Comparison of ENCODE assay signal across 1 cellular context in the genomic region with DNA sequence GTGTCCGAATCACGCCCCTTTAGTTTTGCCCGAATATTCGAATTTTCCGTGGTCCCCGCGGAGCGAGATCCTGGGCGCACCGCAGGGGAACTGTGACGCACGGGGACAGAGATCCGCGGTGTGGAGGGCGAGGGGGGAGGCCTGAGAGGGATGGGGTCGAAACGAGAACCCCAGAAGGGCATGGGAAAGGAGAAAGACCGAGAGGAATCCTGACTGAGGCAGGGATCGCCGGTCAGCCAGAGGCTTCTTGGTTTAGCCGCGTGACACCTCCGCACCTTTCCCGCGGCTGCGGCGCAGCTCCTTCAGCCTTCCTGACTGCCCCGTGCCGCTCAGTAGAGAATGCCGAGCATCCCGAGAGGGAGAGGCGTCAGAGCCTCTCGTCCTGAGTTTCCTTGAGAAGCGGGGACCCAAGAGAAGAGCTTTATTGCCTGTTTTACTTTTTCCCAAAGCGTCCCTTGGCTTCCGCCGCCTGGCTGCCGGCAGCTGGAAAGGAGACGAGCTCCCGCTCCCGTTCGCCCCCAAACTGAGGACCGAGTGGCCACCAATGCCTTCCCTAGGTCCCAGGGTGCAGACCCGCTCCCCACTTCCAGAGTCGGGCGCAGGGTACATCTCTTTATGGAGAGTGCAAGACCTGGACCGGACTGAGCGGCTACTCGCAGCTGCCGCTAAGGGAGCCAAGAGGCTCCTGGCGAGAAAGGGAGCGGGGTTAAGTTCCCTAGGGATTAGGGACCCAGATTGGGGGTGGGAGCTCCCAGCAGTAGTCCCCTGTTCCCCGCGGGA.
TF ChIP-seq lines count a peak whose summit lies in the region.

No MANE protein-coding gene starts in this region.

TF ChIP-seq in H1, 55 proteins besides CTCF, POLR2A, EP300 and RAD21:
- TF ChIP-seq MAX (IDR thresholded peaks at IDR 0.05) (peak; percentile 55), TBP (IDR thresholded peaks at IDR 0.05; ENCODE audit: low read depth, low read length) (no peak), TCF12 (IDR thresholded peaks at IDR 0.05; ENCODE audit: low read depth, low read length) (no peak), SUZ12 (IDR thresholded peaks at IDR 0.05; ENCODE audit: low read length) (peak; percentile 73), ATF2 (IDR thresholded peaks at IDR 0.05; ENCODE audit: low read length) (no peak), CBX8 (IDR thresholded peaks at IDR 0.05; ENCODE audit: borderline replicate concordance, low read depth, low read length) (no peak), JUND (IDR thresholded peaks at IDR 0.05; ENCODE audit: low read length) (no peak), POLR2AphosphoS5 (IDR thresholded peaks at IDR 0.05; ENCODE audit: low read depth, low read length) (no peak), RBBP5 (IDR thresholded peaks at IDR 0.05; ENCODE audit: borderline replicate concordance, low read depth, low read length) (no peak), ZNF274 (IDR thresholded peaks at IDR 0.05; ENCODE audit: borderline replicate concordance, extremely low read depth, low read length) (no peak), EZH2 (IDR thresholded peaks at IDR 0.05; ENCODE audit: low read depth, low read length, severe bottlenecking) (peak; percentile 68), KDM4A (IDR thresholded peaks at IDR 0.05; ENCODE audit: low read depth, low read length, severe bottlenecking) (no peak), E2F6 (IDR thresholded peaks at IDR 0.05) (peak; percentile 93), KDM5A (IDR thresholded peaks at IDR 0.05; ENCODE audit: low read length) (no peak), BCL11A (IDR thresholded peaks at IDR 0.05; ENCODE audit: low read depth in 2 of 2, low read length in 2 of 2) (no peak), SRF (IDR thresholded peaks at IDR 0.05; ENCODE audit: low read depth, low read length) (no peak), SIN3A (conservative IDR thresholded peaks at IDR 0.05 in 1 of 2, IDR thresholded peaks at IDR 0.05 in 1 of 2; ENCODE audit: low read depth in 1 of 2, low read length in 2 of 2) (no peak), HDAC6 (IDR thresholded peaks at IDR 0.05; ENCODE audit: low read depth, low read length) (no peak)
TF ChIP-seq in H1: peak in this region for 4.
